In the genomic region with DNA sequence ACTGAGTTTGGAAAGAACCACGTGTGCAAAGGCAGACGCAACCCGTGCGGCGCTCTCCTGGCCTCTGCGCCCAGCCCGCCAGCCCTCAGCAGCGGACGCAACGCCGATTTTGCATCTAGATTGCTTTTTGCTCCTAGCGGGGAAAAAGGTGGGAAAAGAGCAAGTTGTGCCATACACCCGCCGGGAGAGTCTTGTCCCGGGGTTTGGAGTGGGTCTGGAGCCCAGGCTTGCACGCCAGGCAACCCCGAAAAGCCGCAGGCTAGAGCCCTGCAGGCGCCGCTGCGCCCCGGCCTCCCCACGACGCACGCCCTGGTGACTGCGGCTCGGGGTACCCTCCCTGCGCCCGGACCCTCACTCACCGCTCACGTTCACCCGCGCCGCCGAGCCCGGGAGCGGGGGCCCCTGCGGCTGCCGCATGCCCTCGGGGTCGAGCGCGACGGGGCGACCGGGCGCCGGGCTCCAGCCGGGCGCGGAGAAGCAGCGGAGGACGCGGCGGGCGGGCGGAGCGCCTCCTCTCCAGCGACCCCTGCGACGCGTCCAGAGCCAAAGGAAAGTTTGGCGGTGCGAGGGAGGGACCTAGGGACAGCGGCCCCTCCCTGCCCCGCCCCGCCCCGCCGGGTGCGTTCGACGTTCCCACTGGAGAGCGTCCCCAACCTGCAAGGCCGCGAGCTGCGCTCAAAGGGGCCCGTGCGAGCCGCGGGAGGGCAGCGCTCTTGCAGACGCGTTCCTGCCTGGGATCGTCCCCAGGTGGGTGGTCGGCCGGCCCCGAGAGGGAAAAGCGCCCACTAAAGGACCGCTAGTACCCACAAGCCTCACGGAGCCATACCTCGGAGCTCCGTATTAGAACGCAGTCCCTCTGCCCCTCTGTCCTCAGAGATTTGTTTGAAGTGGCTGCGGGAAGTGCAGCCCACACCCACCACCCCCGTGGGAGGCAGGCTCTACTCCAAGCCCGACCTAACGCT, we compare ENCODE assay signal across 8 cellular contexts. TPM values are rescaled to one million over a fixed set of nuclear protein-coding genes. Genes with fewer than 3 reads are reported as not detected.
A peak's percentile ranks its signal among the peaks of the same experiment; 100 is the strongest.
DNase-seq lines count a peak whose midpoint lies in the region; ATAC-seq and TF ChIP-seq lines count a peak whose summit lies in the region.

A gene with protein sequence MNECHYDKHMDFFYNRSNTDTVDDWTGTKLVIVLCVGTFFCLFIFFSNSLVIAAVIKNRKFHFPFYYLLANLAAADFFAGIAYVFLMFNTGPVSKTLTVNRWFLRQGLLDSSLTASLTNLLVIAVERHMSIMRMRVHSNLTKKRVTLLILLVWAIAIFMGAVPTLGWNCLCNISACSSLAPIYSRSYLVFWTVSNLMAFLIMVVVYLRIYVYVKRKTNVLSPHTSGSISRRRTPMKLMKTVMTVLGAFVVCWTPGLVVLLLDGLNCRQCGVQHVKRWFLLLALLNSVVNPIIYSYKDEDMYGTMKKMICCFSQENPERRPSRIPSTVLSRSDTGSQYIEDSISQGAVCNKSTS (minus strand): TSS at position 550 of the 962 bp plus-strand sequence. CDS start 27,086 bp downstream, outside the sequence.

- H4K91ac ChIP-seq in mesenchymal stem cell (ENCODE audit: low read length), result no peak within 1 kb of the TSS

- no peaks in the 10 kb centered on the region for H3K79me1 ChIP-seq in mesenchymal stem cell (replicated peaks; ENCODE audit: low read length, poor library complexity, severe bottlenecking)

- in situ Hi-C loops in transverse colon (cut with MboI; ENCODE audit: low pct_ligation_motif_present in 1 of 4, low pct_unique_long_range_greater_than_20kb in 1 of 4, low sequenced_read_pairs in 3 of 4), result no loop called here

- H3K4ac ChIP-seq in mesenchymal stem cell (ENCODE audit: low read depth in 1 of 2, low read length in 2 of 2), result no peak within 1 kb of the TSS

- POLR2A ChIA-PET in HEK293 (lab: Yijun Ruan, JAX), result no interaction called here

- H3K36me3 Mint-ChIP-seq in central memory CD8-positive, alpha-beta T cell (ENCODE audit: insufficient read depth), result no peaks in the 10 kb centered on the region

- H2BK15ac ChIP-seq in mesenchymal stem cell (ENCODE audit: low read depth, poor library complexity, severe bottlenecking), result no peak within 1 kb of the TSS

- no peak within 1 kb of the TSS for H4K8ac ChIP-seq in mesenchymal stem cell (ENCODE audit: low read length)

- H2BK12ac ChIP-seq in mesenchymal stem cell (ENCODE audit: low read length in 2 of 2), result no peak within 1 kb of the TSS

- H3K27ac Mint-ChIP-seq in central memory CD8-positive, alpha-beta T cell (ENCODE audit: low read depth), result peak within 1 kb of the TSS; percentile 47

- TF ChIP-seq POLR2A in transverse colon (IDR thresholded peaks at IDR 0.05), result no peak

- peak within 1 kb of the TSS in 1 of 2 experiments; percentile 34 for H3K23ac ChIP-seq in mesenchymal stem cell (ENCODE audit: low read length in 2 of 2)

- WGBS in mesenchymal stem cell, result 1% methylated on average over 75 of the region's 97 CpGs
- WGBS in transverse colon (ENCODE audit: low coverage in 1 of 2), 2 donors, result 0 to 5% methylated on average over 1 to 65 of the region's 97 CpGs

- no peaks in the 10 kb centered on the region for H3K4me1 ChIP-seq in HEK293 (ENCODE audit: control insufficient read depth, insufficient read depth, low read length)
- H3K4me1 ChIP-seq in SJSA1 (replicated peaks), result peaks cover 8% of the 10 kb centered on the region; the same call in 1 of the 2 replicates
- H3K4me1 ChIP-seq in mesenchymal stem cell (ENCODE audit: control insufficient read depth, insufficient read depth, low read depth, low read length), result peaks cover 11% of the 10 kb centered on the region
- peaks cover 0 to 11% (median 10%) of the 10 kb centered on the region in 4 donors for H3K4me1 ChIP-seq in transverse colon

- CTCF ChIA-PET in HEK293 (lab: Yijun Ruan, JAX), result interaction anchor here (0.7 to 1.3 kb wide), 2 partner anchors 42 to 900 kb away, joined by 3 to 4 read pairs; no protein-coding TSS in a partner anchor

- H3K36me3 ChIP-seq in HEK293 (ENCODE audit: control insufficient read depth in 2 of 2, insufficient read depth in 1 of 2, low read length in 2 of 2) (no peaks in the 10 kb centered on the region), SJSA1 (no peaks in the 10 kb centered on the region), mesenchymal stem cell (ENCODE audit: control insufficient read depth in 1 of 2, insufficient read depth in 2 of 2, low read depth in 1 of 2, low read length in 2 of 2) (peaks cover 0 to 5% of the 10 kb centered on the region in 2 experiments), transverse colon (no peaks in the 10 kb centered on the region)

- H3K4me3 ChIP-seq in HEK293 (ENCODE audit: low read depth, low read length) (peak within 1 kb of the TSS; percentile 46), SJSA1 (peak within 1 kb of the TSS; percentile 25), mesenchymal stem cell (ENCODE audit: insufficient read depth in 1 of 2, low read depth in 1 of 2, low read length in 2 of 2) (peak within 1 kb of the TSS; percentile 42 to 65), transverse colon (peak within 1 kb of the TSS in 3 of 4 donors; percentile 39 to 59 (median 52))

- no peak within 1 kb of the TSS for H3K14ac ChIP-seq in mesenchymal stem cell (ENCODE audit: low read length in 2 of 2)

- no peak within 1 kb of the TSS for H2BK120ac ChIP-seq in mesenchymal stem cell (ENCODE audit: low read depth, low read length)

- no peak for ATAC-seq in central memory CD8-positive, alpha-beta T cell (replicated peaks; ENCODE audit: extremely low read depth, poor library complexity, severe bottlenecking)
- ATAC-seq in HG03520 (IDR thresholded peaks at IDR 0.05; ENCODE audit: unreplicated experiment), result no peak

- TF ChIP-seq CTCF in HEK293 (tag by site-specific recombination; IDR thresholded peaks at IDR 0.05) (peak; percentile 78), transverse colon (IDR thresholded peaks at IDR 0.05) (no peak)

- no peak for TF ChIP-seq EP300 in transverse colon (IDR thresholded peaks at IDR 0.05; ENCODE audit: low read depth)

- peaks cover 55% of the 10 kb centered on the region for H3K27me3 Mint-ChIP-seq in central memory CD8-positive, alpha-beta T cell

- H3K9me3 ChIP-seq in HEK293 (ENCODE audit: control insufficient read depth, insufficient read depth, low read depth, low read length), result no peaks in the 10 kb centered on the region
- H3K9me3 ChIP-seq in SJSA1 (replicated peaks), result no peaks in the 10 kb centered on the region
- H3K9me3 ChIP-seq in mesenchymal stem cell (ENCODE audit: control insufficient read depth, low read length), result no peaks in the 10 kb centered on the region
- no peaks in the 10 kb centered on the region for H3K9me3 ChIP-seq in transverse colon

- no peak within 1 kb of the TSS for H2AK5ac ChIP-seq in mesenchymal stem cell (ENCODE audit: low read length, severe bottlenecking)

- no peaks in the 10 kb centered on the region for H3K9me3 Mint-ChIP-seq in central memory CD8-positive, alpha-beta T cell

- no peak within 1 kb of the TSS for H3K18ac ChIP-seq in mesenchymal stem cell (ENCODE audit: low read depth in 1 of 2, low read length in 2 of 2)

- no peak within 1 kb of the TSS for H2BK5ac ChIP-seq in mesenchymal stem cell (ENCODE audit: low read depth, low read length, poor library complexity, severe bottlenecking)

- peaks cover 39% of the 10 kb centered on the region for H3K27me3 ChIP-seq in SJSA1 (replicated peaks)
- H3K27me3 ChIP-seq in mesenchymal stem cell (ENCODE audit: control insufficient read depth in 1 of 2, insufficient read depth in 1 of 2, low read length in 2 of 2), result peaks cover 45 to 57% of the 10 kb centered on the region in 2 experiments
- H3K27me3 ChIP-seq in transverse colon, result peaks cover 43% of the 10 kb centered on the region

- H3K9ac ChIP-seq in mesenchymal stem cell (ENCODE audit: low read length), result peak within 1 kb of the TSS; percentile 16

- no peak within 1 kb of the TSS for H2AFZ ChIP-seq in mesenchymal stem cell (ENCODE audit: low read depth, low read length)

- peak within 1 kb of the TSS; percentile 88 for H3K4me2 ChIP-seq in mesenchymal stem cell (ENCODE audit: low read length, poor library complexity, severe bottlenecking)

- peak within 1 kb of the TSS; percentile 64 for H3K4me3 Mint-ChIP-seq in central memory CD8-positive, alpha-beta T cell

- DNase-seq in SJSA1 (ENCODE audit: low read depth in 1 of 2, low spot score in 2 of 2) (no peak), mesenchymal stem cell (peak; percentile 28), transverse colon (peak; percentile 51), cerebellar nuclear complex (lab: John Stamatoyannopoulos, UW) (no peak), NCI-H1436 treated with DMSO at 0.1 percent for 48 hours (lab: John Stamatoyannopoulos, UW) (no peak)
- DNase-seq in central memory CD8-positive, alpha-beta T cell (ENCODE audit: low spot score in 2 of 2), result no peak

- intact Hi-C loops in transverse colon (cut with DNase I; ENCODE audit: low total_unique reads), result no loop called here

- H3K27ac ChIP-seq in HEK293 (ENCODE audit: extremely low read depth, low read depth, low read length) (peak within 1 kb of the TSS; percentile 19; the same call in 1 of the 2 replicates), SJSA1 (no peak within 1 kb of the TSS), mesenchymal stem cell (ENCODE audit: low read length, poor library complexity, severe bottlenecking) (no peak within 1 kb of the TSS), transverse colon (peak within 1 kb of the TSS in 1 of 4 donors; percentile 62)

- H3K4me1 Mint-ChIP-seq in central memory CD8-positive, alpha-beta T cell, result peaks cover 17% of the 10 kb centered on the region

TF ChIP-seq in HEK293, 187 proteins besides CTCF, POLR2A, EP300 and RAD21 (continues in another document):
- TF ChIP-seq, protein P1, sequence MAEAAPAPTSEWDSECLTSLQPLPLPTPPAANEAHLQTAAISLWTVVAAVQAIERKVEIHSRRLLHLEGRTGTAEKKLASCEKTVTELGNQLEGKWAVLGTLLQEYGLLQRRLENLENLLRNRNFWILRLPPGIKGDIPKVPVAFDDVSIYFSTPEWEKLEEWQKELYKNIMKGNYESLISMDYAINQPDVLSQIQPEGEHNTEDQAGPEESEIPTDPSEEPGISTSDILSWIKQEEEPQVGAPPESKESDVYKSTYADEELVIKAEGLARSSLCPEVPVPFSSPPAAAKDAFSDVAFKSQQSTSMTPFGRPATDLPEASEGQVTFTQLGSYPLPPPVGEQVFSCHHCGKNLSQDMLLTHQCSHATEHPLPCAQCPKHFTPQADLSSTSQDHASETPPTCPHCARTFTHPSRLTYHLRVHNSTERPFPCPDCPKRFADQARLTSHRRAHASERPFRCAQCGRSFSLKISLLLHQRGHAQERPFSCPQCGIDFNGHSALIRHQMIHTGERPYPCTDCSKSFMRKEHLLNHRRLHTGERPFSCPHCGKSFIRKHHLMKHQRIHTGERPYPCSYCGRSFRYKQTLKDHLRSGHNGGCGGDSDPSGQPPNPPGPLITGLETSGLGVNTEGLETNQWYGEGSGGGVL (tag by site-specific recombination; IDR thresholded peaks at IDR 0.05), result no peak
- TF ChIP-seq ZNF239 (tag by site-specific recombination; IDR thresholded peaks at IDR 0.05) (no peak), HOXD13 (CRISPR knock-in tag; IDR thresholded peaks at IDR 0.05; ENCODE audit: borderline replicate concordance) (no peak), ZNF768 (tag by site-specific recombination; IDR thresholded peaks at IDR 0.05) (no peak)

RNA-seq across cellular contexts. Expression of the gene that starts here (rescaled TPM):
- 0.28 TPM in 1 of 2 replicates, not detected in the other for total RNA-seq in SJSA1 (2014; rRNA removed; shearing (Covaris generic))
- polyA plus RNA-seq in mesenchymal stem cell (2013, experiment 1 of 2), result 3.7 TPM
- polyA plus RNA-seq in mesenchymal stem cell (2013, experiment 2 of 2), result 3.8 TPM
- total RNA-seq in transverse colon, result 10 to 100 TPM in 1 of 4 donors, 1 to 10 TPM in 2, not detected in 1; 3.5 to 10.9 (median 4.1) TPM

Comparison
In these comparisons a context has a peak if more than half of its experiments do, and no peak if none do; other contexts are left out.
1. DNase-seq: peak in mesenchymal stem cell (single experiment) and transverse colon (single experiment); none in SJSA1 (0 of 2), central memory CD8-positive, alpha-beta T cell (0 of 2), cerebellar nuclear complex (0 of 2) and NCI-H1436 treated with DMSO at 0.1 percent for 48 hours (single experiment).
2. Peak in every context shown above with its lines, with median percentiles within 50 percentile points of each other: H3K4me3 ChIP-seq.